ENCODE assay signal across 8 cellular contexts in the genomic region with DNA sequence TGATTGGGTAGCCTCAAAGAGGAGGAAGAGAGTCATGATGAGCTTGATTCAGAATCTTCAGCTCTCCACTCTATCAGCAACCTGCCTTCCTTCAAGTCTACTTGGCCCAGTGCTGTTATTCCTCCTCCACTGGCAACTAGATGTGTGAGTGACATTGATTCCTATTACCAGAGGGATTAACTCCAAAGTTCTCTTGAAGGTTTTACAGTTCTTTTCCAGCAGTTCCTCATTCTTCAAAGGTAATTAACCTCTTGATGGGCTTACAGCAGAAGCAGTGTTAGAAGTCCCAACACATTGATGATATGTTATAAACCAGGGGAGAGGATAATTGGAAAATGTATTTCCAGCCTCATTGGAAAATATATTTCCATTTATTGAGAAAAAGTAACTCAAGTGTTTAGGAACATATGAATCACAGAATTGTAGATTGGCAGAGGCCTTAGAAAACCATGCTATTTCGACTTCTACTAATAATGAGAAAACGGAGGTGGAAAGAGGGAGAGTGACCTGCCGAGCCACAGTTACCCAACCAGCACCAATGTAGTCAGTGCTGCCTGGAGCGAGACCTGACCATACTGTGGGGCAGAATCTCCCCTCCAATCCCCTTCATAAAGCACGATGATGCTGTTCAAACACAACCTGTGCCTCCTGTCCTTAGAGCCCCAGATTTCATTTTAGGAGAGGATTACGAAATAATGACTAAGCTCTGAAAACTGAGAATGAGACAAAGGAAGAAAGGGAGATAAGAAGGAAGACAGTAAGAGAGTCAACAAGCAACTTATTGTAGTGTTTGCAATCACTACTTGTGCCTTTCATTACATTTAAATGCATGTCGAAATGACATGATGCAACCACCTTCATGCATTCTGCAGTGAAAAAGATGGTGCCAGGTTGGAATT.
DNase-seq lines count a peak whose midpoint lies in the region; ATAC-seq, FAIRE-seq and TF ChIP-seq lines count a peak whose summit lies in the region.

No MANE protein-coding gene starts in this region.

- H3K9me3 ChIP-seq in left lung = no peaks in the 10 kb centered on the region

- peak; percentile 59 to 69 for ATAC-seq in activated CD4-positive, CD25-positive, alpha-beta regulatory T cell treated with anti-CD3 and anti-CD28 coated beads, Interleukin-2, amount 50 U/mL, for 24 hours
- ATAC-seq in HG02642 (IDR thresholded peaks at IDR 0.05; ENCODE audit: poor library complexity, unreplicated experiment) (peak; percentile 90), left lung (peak; percentile 37)

- H3K36me3 ChIP-seq in left lung = no peaks in the 10 kb centered on the region

- H3K27ac ChIP-seq in left lung = peak overlapping the region in 1 of 2 donors; percentile 62

- intact Hi-C loops in left lung (cut with DNase I) = no loop called here

- no peak for FAIRE-seq in urothelium cell line (lab: Jason Lieb, UNC)

- no peak for DNase-seq in activated CD4-positive, CD25-positive, alpha-beta regulatory T cell treated with anti-CD3 and anti-CD28 coated beads, Interleukin-2, amount 50 U/mL, for 72 hours
- DNase-seq in RPMI7951 (ENCODE audit: low read depth) = peak; percentile 56
- no peak for DNase-seq in left lung
- DNase-seq in urothelium cell line (ENCODE audit: low spot score) = no peak
- DNase-seq in NCI-H446 (lab: John Stamatoyannopoulos, UW) = no peak
- no peak for DNase-seq in NCI-H446 treated with DMSO at 0.1 percent for 48 hours (lab: John Stamatoyannopoulos, UW)

- H3K4me1 ChIP-seq in left lung = peaks cover 6 to 81% of the 10 kb centered on the region in 2 donors

- no peaks in the 10 kb centered on the region for H3K27me3 ChIP-seq in left lung

- TF ChIP-seq CTCF in left lung (IDR thresholded peaks at IDR 0.05) = no peak

- H3K4me3 ChIP-seq in left lung = no peak overlapping the region

Comparison
In these comparisons a context has a peak if more than half of its experiments do, and no peak if none do; other contexts are left out.
1. ATAC-seq: peak in every context shown above with its lines; median percentile 90 in HG02642; 64 in activated CD4-positive, CD25-positive, alpha-beta regulatory T cell treated with anti-CD3 and anti-CD28 coated beads, Interleukin-2, amount 50 U/mL, for 24 hours; 37 in left lung.